In the genomic region with DNA sequence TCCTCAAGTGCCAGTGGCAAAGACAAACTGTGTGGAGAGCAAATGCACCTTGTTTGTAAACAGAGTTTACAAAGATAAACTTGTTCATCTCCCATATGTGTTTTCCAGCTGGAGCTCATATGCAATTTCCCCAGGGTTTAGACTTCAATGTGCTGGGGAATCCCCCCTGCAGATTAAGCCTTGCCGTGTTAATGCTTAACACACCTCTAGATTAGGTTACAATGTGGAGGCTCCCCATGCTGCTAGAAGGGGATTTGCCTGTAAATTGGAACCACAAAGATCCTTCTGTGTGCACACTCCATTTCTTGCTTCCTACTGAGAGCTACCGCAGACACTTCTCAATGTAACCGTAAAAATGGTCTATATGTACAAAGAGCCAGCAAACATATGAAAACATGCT, we compare ENCODE assay signal across 20 cellular contexts.
A peak's percentile ranks its signal among the peaks of the same experiment; 100 is the strongest.
DNase-seq lines count a peak whose midpoint lies in the region; ATAC-seq, FAIRE-seq and TF ChIP-seq lines count a peak whose summit lies in the region.
"Had no signal": no experiment of that assay in that cellular context is flagged by ENCODE, and none has a peak within 500 bp of the region (broad histone marks: within the 10 kb centered on the region; RNA-seq: fewer than 3 reads in every experiment).

No MANE protein-coding gene starts in this region.

- H3K4me3 ChIP-seq in OCI-LY3 (ENCODE audit: low read length), result peak overlapping the region; percentile 16; the same call in 1 of the 2 replicates
- H3K4me3 ChIP-seq in GM12878, result no peak overlapping the region
- H3K4me3 ChIP-seq: HAP-1 had no signal

- WGBS in GM12878 (ENCODE audit: insufficient coverage, insufficient replicate concordance, low lambda C conversion rate, missing lambda C conversion rate), result 86% methylated on average over 3 of the region's 3 CpGs

- H3K36me3 ChIP-seq in OCI-LY3 (replicated peaks; ENCODE audit: low read depth, low read length) (no peaks in the 10 kb centered on the region), GM12878 (ENCODE audit: control insufficient read depth in 2 of 2, insufficient read depth in 2 of 2, low read length in 1 of 2) (no peaks in the 10 kb centered on the region)
- H3K36me3 ChIP-seq: HAP-1 had no signal

- TF ChIP-seq POLR2A in GM12878 (IDR thresholded peaks at IDR 0.05; ENCODE audit: low read depth, low read length), result no peak

- no peaks in the 10 kb centered on the region for H3K27me3 ChIP-seq in OCI-LY3 (ENCODE audit: low read depth, low read length)
- no peaks in the 10 kb centered on the region for H3K27me3 ChIP-seq in GM12878 (replicated peaks in 1 of 2; ENCODE audit: control insufficient read depth in 2 of 2, insufficient read depth in 2 of 2, low read length in 1 of 2)

- DNase-seq in GM12878 (ENCODE audit: low read depth, low spot score) (no peak), glomerular visceral epithelial cell (ENCODE audit: extremely low spot score) (peak; percentile 10), NCI-H774 (lab: John Stamatoyannopoulos, UW) (no peak), D341Med (ENCODE audit: low spot score) (no peak)
- DNase-seq: C1 segment of cervical spinal cord; CD4-positive, alpha-beta memory T cell; COR-L47; DMS 273 treated with DMSO at 0.1 percent for 48 hours; DMS79; EL; GDM1; GOT3; HFFc6 had no signal

- H3K9me3 ChIP-seq in OCI-LY3 (ENCODE audit: insufficient read depth, low read length) (0 out of 2 replicates have a peak, but pooled peaks cover 5% of the 10 kb centered on the region), GM12878 (replicated peaks; ENCODE audit: control insufficient read depth, insufficient read depth, low read length) (no peaks in the 10 kb centered on the region)
- H3K9me3 ChIP-seq: HAP-1 had no signal

- H2AFZ ChIP-seq in OCI-LY3 (ENCODE audit: low read depth, low read length) (no peak overlapping the region), GM12878 (ENCODE audit: control insufficient read depth, low read depth, low read length) (no peak overlapping the region)

- no TSS peak for BruUV-seq in GM12878 (replicated peaks; lab: Mats Ljungman, UMichigan)

- RAD21 ChIA-PET in GM12878 (lab: Charles Lee; ENCODE audit: unreplicated experiment), result interaction anchor here (1.1 to 1.8 kb wide), 2 partner anchors 45 to 67 kb away, joined by 4 read pairs; no protein-coding TSS in a partner anchor

- TF ChIP-seq CTCF in OCI-LY3 (IDR thresholded peaks at IDR 0.05; ENCODE audit: low read depth, low read length) (no peak), GM12878 (IDR thresholded peaks at IDR 0.05 in 2 of 3, conservative IDR thresholded peaks at IDR 0.05 in 1 of 3; ENCODE audit: control insufficient read depth in 2 of 3, extremely low read depth in 1 of 3, insufficient read depth in 1 of 3, low read depth in 3 of 3, low read length in 3 of 3) (no peak)

- H3K9ac ChIP-seq in OCI-LY3 (ENCODE audit: low read length) (no peak overlapping the region), GM12878 (ENCODE audit: control insufficient read depth, insufficient read depth, low read length) (no peak overlapping the region)

- TF ChIP-seq EP300 in GM12878 (IDR thresholded peaks at IDR 0.05; ENCODE audit: borderline replicate concordance in 1 of 2, control insufficient read depth in 1 of 2, low read depth in 2 of 2, low read length in 2 of 2), result no peak

- ATAC-seq in GM12878 (peak; percentile 70), GM21717 (IDR thresholded peaks at IDR 0.05; ENCODE audit: unreplicated experiment) (no peak)

- CTCF ChIA-PET in GM12878 (lab: Yijun Ruan, JAX), result interaction anchor here (0.7 to 1.3 kb wide), 2 partner anchors 75 to 79 kb away, joined by 3 to 4 read pairs; no protein-coding TSS in a partner anchor

- POLR2A ChIA-PET in GM12878 (lab: Charles Lee), result interaction anchor here (1.4 kb wide), 1 partner anchor 37 kb away, joined by 3 read pairs; no protein-coding TSS in a partner anchor

- H3K4me1 ChIP-seq in OCI-LY3 (ENCODE audit: low read length) (peaks cover 12% of the 10 kb centered on the region), GM12878 (ENCODE audit: control insufficient read depth, insufficient read depth, low read length) (no peaks in the 10 kb centered on the region)
- H3K4me1 ChIP-seq: HAP-1 had no signal

- no peak for TF ChIP-seq RAD21 in GM12878 (IDR thresholded peaks at IDR 0.05; ENCODE audit: insufficient read depth, low read depth, low read length)

- H3K79me2 ChIP-seq in OCI-LY3 (ENCODE audit: low read length) (no peaks in the 10 kb centered on the region), GM12878 (ENCODE audit: control insufficient read depth, insufficient read depth, low read length) (no peaks in the 10 kb centered on the region)

- H3K4me2 ChIP-seq in OCI-LY3 (ENCODE audit: low read length) (peak overlapping the region; percentile 57), GM12878 (ENCODE audit: control insufficient read depth, insufficient read depth) (no peak overlapping the region)

- intact Hi-C loops in GM12878 (cut with micrococcal nuclease; ENCODE audit: unreplicated experiment), result no loop called here

- in situ Hi-C loops in GM12878 (cut with MboI), result no loop called here

- no peaks in the 10 kb centered on the region for H4K20me1 ChIP-seq in OCI-LY3 (ENCODE audit: insufficient read depth, low read length)
- H4K20me1 ChIP-seq in GM12878 (ENCODE audit: control insufficient read depth, insufficient read depth), result no peaks in the 10 kb centered on the region

- FAIRE-seq in GM12878 (lab: Jason Lieb, UNC), result no peak
- FAIRE-seq: D721Med, GM12891, GM18507, H54 had no signal

- SMC1A ChIA-PET in GM12878 (lab: Charles Lee; ENCODE audit: uncharacterized antibody, unreplicated experiment), result interaction anchor here (0.9 to 1.3 kb wide), 5 partner anchors 9 to 71 kb away, joined by 3 to 6 read pairs (median 3); no protein-coding TSS in a partner anchor

- H3K27ac ChIP-seq in OCI-LY3 (ENCODE audit: low read length) (no peak overlapping the region), GM12878 (ENCODE audit: control insufficient read depth, insufficient read depth) (no peak overlapping the region)

TF ChIP-seq in GM12878, 131 proteins besides CTCF, POLR2A, EP300 and RAD21:
- TF ChIP-seq CBX3 (IDR thresholded peaks at IDR 0.05; ENCODE audit: borderline replicate concordance, low read depth) (no peak), FOXK2 (IDR thresholded peaks at IDR 0.05) (no peak), IKZF1 (conservative IDR thresholded peaks at IDR 0.05) (0 out of 2 replicates have a peak, but pooled peaks have one; percentile 15), PAX8 (IDR thresholded peaks at IDR 0.05) (no peak), NFYA (IDR thresholded peaks at IDR 0.05; ENCODE audit: borderline replicate concordance, low read depth, low read length) (no peak), ASH2L (IDR thresholded peaks at IDR 0.05; ENCODE audit: borderline replicate concordance, low read depth) (no peak), IKZF2 (IDR thresholded peaks at IDR 0.05) (peak in 1 of 2 experiments; percentile 11; a peak in 1 of 4 replicates), BHLHE40 (IDR thresholded peaks at IDR 0.05; ENCODE audit: borderline replicate concordance in 1 of 2, low read depth in 2 of 2, low read length in 1 of 2) (peak; percentile 45 to 61; a peak in 3 of 4 replicates), NR2C2 (IDR thresholded peaks at IDR 0.05; ENCODE audit: borderline replicate concordance, control insufficient read depth, insufficient read length, low read depth) (no peak), HDAC6 (IDR thresholded peaks at IDR 0.05; ENCODE audit: unreplicated experiment) (no peak)
TF ChIP-seq in GM12878: peak in this region for 3.
